In the genomic region with DNA sequence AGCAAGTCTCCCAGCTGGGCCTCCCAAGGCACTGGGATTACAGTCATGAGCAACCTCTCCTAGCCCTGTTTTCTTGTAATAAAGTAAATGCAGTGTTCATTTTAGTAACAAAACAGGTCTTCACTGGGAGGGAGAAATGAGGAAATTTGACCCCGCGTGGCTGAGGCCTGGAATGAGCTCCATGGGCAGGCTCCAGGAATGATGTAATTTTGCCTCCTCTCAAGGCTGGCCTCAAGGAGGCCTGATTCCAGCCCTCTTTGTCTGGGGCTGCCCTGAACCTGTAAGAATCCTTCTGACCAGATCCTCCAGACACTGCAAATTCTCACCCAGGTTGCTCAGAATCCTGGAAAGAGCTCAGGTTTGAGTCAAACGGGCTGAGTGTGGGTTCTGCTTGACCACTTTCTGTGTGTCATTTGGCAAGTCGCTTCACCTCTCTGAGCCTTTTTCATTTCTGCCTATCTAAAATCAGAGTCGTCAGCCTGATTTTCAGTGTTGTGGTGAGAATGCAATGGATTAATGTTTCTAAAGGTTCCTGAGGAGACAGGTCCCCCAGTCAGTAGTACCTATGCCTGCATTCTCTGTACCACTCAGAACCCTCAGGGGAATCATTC, we compare ENCODE assay signal across 14 cellular contexts. TPM values are rescaled to one million over a fixed set of nuclear protein-coding genes. Genes with fewer than 3 reads are reported as not detected.
A peak's percentile ranks its signal among the peaks of the same experiment; 100 is the strongest.
DNase-seq lines count a peak whose midpoint lies in the region; ATAC-seq and TF ChIP-seq lines count a peak whose summit lies in the region.
"Had no signal": no experiment of that assay in that cellular context is flagged by ENCODE, and none has a peak within 500 bp of the region (broad histone marks: within the 10 kb centered on the region; RNA-seq: fewer than 3 reads in every experiment).

No MANE protein-coding gene starts in this region.

- no peaks in the 10 kb centered on the region for H3K79me1 ChIP-seq in mesendoderm (ENCODE audit: low read length)

- H3K79me2 ChIP-seq in mesendoderm (ENCODE audit: control insufficient read depth, insufficient read depth, low read length), result no peaks in the 10 kb centered on the region

- H3K4me2 ChIP-seq in mesendoderm (ENCODE audit: low read length), result no peak overlapping the region

- H3K23ac ChIP-seq in mesendoderm (ENCODE audit: low read length), result no peak overlapping the region

- H3K4me3 ChIP-seq in choroid plexus epithelial cell (ENCODE audit: low read depth, low read length) (no peak overlapping the region), mesendoderm (ENCODE audit: low read length) (no peak overlapping the region)
- H3K4me3 ChIP-seq: prostate gland, stomach had no signal

- H3K18ac ChIP-seq in mesendoderm (ENCODE audit: low read length), result no peak overlapping the region

- no peaks in the 10 kb centered on the region for H3K27me3 ChIP-seq in mesendoderm (ENCODE audit: insufficient read depth, low read length, poor library complexity)
- H3K27me3 ChIP-seq: stomach had no signal

- H4K5ac ChIP-seq in mesendoderm (ENCODE audit: low read length), result no peak overlapping the region

- H2BK15ac ChIP-seq in mesendoderm (replicated peaks; ENCODE audit: low read depth), result no peak overlapping the region

- ATAC-seq in GM19452 (IDR thresholded peaks at IDR 0.05; ENCODE audit: unreplicated experiment), result no peak
- no peak for ATAC-seq in GM21447 (IDR thresholded peaks at IDR 0.05; ENCODE audit: unreplicated experiment)
- ATAC-seq: activated CD8-positive, alpha-beta T cell treated with anti-CD3 and anti-CD28 coated beads, Interleukin-2, amount 10 ng/mL, durations not matched to agents 7 days and 5 days had no signal

- DNase-seq in AG09319 (ENCODE audit: extremely low read depth, low read depth), result peak; percentile 23
- peak; percentile 13 for DNase-seq in HT1080 (ENCODE audit: low read depth)
- DNase-seq in choroid plexus epithelial cell (ENCODE audit: low read depth), result peak; percentile 50
- peak; percentile 29 for DNase-seq in mesendoderm
- no peak for DNase-seq in stimulated activated CD4-positive, alpha-beta T cell treated with anti-CD3 and anti-CD28 coated beads, Interleukin-2, amount 100 ng/mL, for 24 hours
- DNase-seq in NCI-H2171 treated with DMSO at 0.1 percent for 48 hours (lab: John Stamatoyannopoulos, UW), result no peak
- DNase-seq: activated CD8-positive, alpha-beta T cell treated with anti-CD3 and anti-CD28 coated beads, Interleukin-2, amount 10 ng/mL, durations not matched to agents 7 days and 5 days; NCI-H2029; NCI-H69; stomach had no signal

- no peak overlapping the region for H3K9ac ChIP-seq in mesendoderm (ENCODE audit: low read length)

- H3K56ac ChIP-seq in mesendoderm (ENCODE audit: low read length), result no peak overlapping the region

- no peaks in the 10 kb centered on the region for H3K36me3 ChIP-seq in mesendoderm (ENCODE audit: control insufficient read depth, insufficient read depth, low read length)
- H3K36me3 ChIP-seq: prostate gland, stomach had no signal

- no peak overlapping the region for H3K27ac ChIP-seq in mesendoderm (ENCODE audit: low read depth, low read length)
- H3K27ac ChIP-seq: prostate gland, stomach, VCaP had no signal

- H2BK120ac ChIP-seq in mesendoderm (ENCODE audit: low read depth, low read length), result no peak overlapping the region

- no peak overlapping the region for H2BK5ac ChIP-seq in mesendoderm (ENCODE audit: low read length)

- H4K8ac ChIP-seq in mesendoderm (ENCODE audit: low read depth, low read length), result no peak overlapping the region

- no CpG with 5 or more reads among the region's 5 CpGs for WGBS in mesendoderm (ENCODE audit: extremely low coverage, insufficient coverage, low lambda C conversion rate)

- no peak overlapping the region for H2AK5ac ChIP-seq in mesendoderm (ENCODE audit: low read length)

- peaks cover 7% of the 10 kb centered on the region for H3K4me1 ChIP-seq in mesendoderm (ENCODE audit: control insufficient read depth, low read depth, low read length)
- H3K4me1 ChIP-seq: prostate gland had no signal

- TF ChIP-seq CTCF in AG09319 (IDR thresholded peaks at IDR 0.05; ENCODE audit: low read depth, low read length), result no peak; the same call in 1 of the 2 replicates
- no peak for TF ChIP-seq CTCF in choroid plexus epithelial cell (conservative IDR thresholded peaks at IDR 0.05; ENCODE audit: low read depth, low read length)

- H3K4ac ChIP-seq in mesendoderm (ENCODE audit: low read depth, low read length), result no peak overlapping the region

RNA-seq across cellular contexts. Expression of a gene that starts 57.1 kb away (rescaled TPM):
- total RNA-seq in HT1080 (2014; rRNA removed; shearing (Covaris generic)), result 0.03 and 0.10 TPM in 2 replicates
- 0.26 and 0.40 TPM in 2 replicates for polyA plus RNA-seq in HT1080 (2015; cell fraction: cytosol; rRNA removed)
- polyA plus RNA-seq in HT1080 (2015; cell fraction: nucleus; rRNA removed), result 0.26 and 1.2 TPM in 2 replicates
- polyA plus RNA-seq in mesendoderm (2013, experiment 1 of 2), result 15.0 TPM
- polyA plus RNA-seq in mesendoderm (2013, experiment 2 of 2), result 14.8 TPM

Comparison
In these comparisons a context has a peak if more than half of its experiments do, and no peak if none do; other contexts are left out.
1. DNase-seq: peak in AG09319 (single experiment), HT1080 (single experiment), choroid plexus epithelial cell (single experiment) and mesendoderm (single experiment); none in stimulated activated CD4-positive, alpha-beta T cell treated with anti-CD3 and anti-CD28 coated beads, Interleukin-2, amount 100 ng/mL, for 24 hours (0 of 2) and NCI-H2171 treated with DMSO at 0.1 percent for 48 hours (single experiment).